In genomic region chr3:127734754-127735473, GRCh38 we compare ENCODE assay signal across 9 cellular contexts.
A peak's percentile ranks its signal among the peaks of the same experiment; 100 is the strongest.
DNase-seq lines count a peak whose midpoint lies in the region; ATAC-seq, FAIRE-seq and TF ChIP-seq lines count a peak whose summit lies in the region.
"Had no signal": no experiment of that assay in that cellular context is flagged by ENCODE, and none has a peak within 500 bp of the region (broad histone marks: within the 10 kb centered on the region; RNA-seq: fewer than 3 reads in every experiment).

No MANE protein-coding gene starts in this region.

- no peaks in the 10 kb centered on the region for H4K20me1 ChIP-seq in endothelial cell of umbilical vein (replicated peaks; ENCODE audit: control insufficient read depth, extremely low read depth, insufficient read depth, low read length)

- CTCF ChIA-PET in endothelial cell of umbilical vein (lab: Charles Lee), result interaction anchor here (1.1 to 2.2 kb wide), 4 partner anchors 18 to 44 kb away, joined by 3 to 7 read pairs (median 5); no protein-coding TSS in a partner anchor

- dilution Hi-C loops in endothelial cell of umbilical vein (cut with MboI; ENCODE audit: extremely low pct_ligation_motif_present, low sequenced_read_pairs), result no loop called here

- H3K4me3 ChIP-seq in endothelial cell of umbilical vein (replicated peaks in 1 of 3; ENCODE audit: insufficient read depth in 1 of 3, low read depth in 1 of 3, low read length in 3 of 3) (peak overlapping the region in 1 of 3 experiments; percentile 41), BE2C (ENCODE audit: low read depth, low read length) (no peak overlapping the region)

- intact Hi-C loops in endothelial cell of umbilical vein (cut with micrococcal nuclease), result loop anchor here (1.0 to 2.0 kb wide), 4 partner anchors 33 to 86 kb away; no protein-coding TSS in a partner anchor

- H2AFZ ChIP-seq in endothelial cell of umbilical vein (ENCODE audit: low read depth, low read length), result peak overlapping the region; percentile 21

- ATAC-seq in HG03097 (IDR thresholded peaks at IDR 0.05; ENCODE audit: low FRiP score, unreplicated experiment), result no peak

- H3K27me3 ChIP-seq in endothelial cell of umbilical vein (ENCODE audit: control insufficient read depth in 2 of 2, insufficient read depth in 2 of 2, low read length in 2 of 2) (no peaks in the 10 kb centered on the region), BE2C (no peaks in the 10 kb centered on the region)

- H3K4me2 ChIP-seq in endothelial cell of umbilical vein (ENCODE audit: insufficient read depth, low read length), result peak overlapping the region; percentile 87

- peak overlapping the region; percentile 91 for H3K27ac ChIP-seq in endothelial cell of umbilical vein (ENCODE audit: insufficient read depth, low read depth, low read length)

- no peaks in the 10 kb centered on the region for H3K36me3 ChIP-seq in endothelial cell of umbilical vein (ENCODE audit: control insufficient read depth in 2 of 2, extremely low read depth in 1 of 2, insufficient read depth in 2 of 2, low read length in 2 of 2)
- H3K36me3 ChIP-seq in BE2C, result no peaks in the 10 kb centered on the region

- peak; percentile 99 for DNase-seq in EL
- DNase-seq in OCI-M1 (lab: John Stamatoyannopoulos, UW), result peak; percentile 44
- DNase-seq in endothelial cell of umbilical vein (ENCODE audit: low read depth, low spot score), result peak; percentile 75
- peak; percentile 95 for DNase-seq in non-pigmented ciliary epithelial cell (ENCODE audit: low read depth)
- DNase-seq in BE2C, result no peak
- DNase-seq in central memory CD4-positive, alpha-beta T cell, result no peak
- no peak for DNase-seq in HuH-7 (ENCODE audit: low spot score)

- peak; percentile 97 for FAIRE-seq in endothelial cell of umbilical vein (lab: Jason Lieb, UNC)
- FAIRE-seq: islet of Langerhans had no signal

- BruUV-seq in endothelial cell of umbilical vein (replicated peaks; lab: Mats Ljungman, UMichigan), result TSS peak; percentile 94

- TF ChIP-seq CTCF in endothelial cell of umbilical vein (IDR thresholded peaks at IDR 0.05; ENCODE audit: extremely low read depth in 1 of 2, insufficient read depth in 1 of 2, low read depth in 1 of 2, low read length in 2 of 2) (no peak), BE2C (IDR thresholded peaks at IDR 0.05; ENCODE audit: low read depth, low read length) (no peak)

- H3K9ac ChIP-seq in endothelial cell of umbilical vein (replicated peaks; ENCODE audit: extremely low read depth, insufficient read depth, low read length), result peak overlapping the region; percentile 58

- peaks cover 43% of the 10 kb centered on the region for H3K4me1 ChIP-seq in endothelial cell of umbilical vein (ENCODE audit: control insufficient read depth, extremely low read depth, insufficient read depth, low read length)
- H3K4me1 ChIP-seq in BE2C, result no peaks in the 10 kb centered on the region; the same call in 1 of the 2 replicates

- H3K79me2 ChIP-seq in endothelial cell of umbilical vein (ENCODE audit: control insufficient read depth, insufficient read depth, low read length), result peaks cover 16% of the 10 kb centered on the region

- POLR2A ChIA-PET in endothelial cell of umbilical vein (lab: Charles Lee), result interaction anchor here (0.5 kb wide), 1 partner anchor 54 kb away, joined by 3 read pairs; no protein-coding TSS in a partner anchor

- H3K9me3 ChIP-seq in endothelial cell of umbilical vein (replicated peaks; ENCODE audit: control insufficient read depth, insufficient read depth, low read length), result no peaks in the 10 kb centered on the region
- H3K9me3 ChIP-seq in BE2C, result no peaks in the 10 kb centered on the region

- TF ChIP-seq POLR2A in endothelial cell of umbilical vein (IDR thresholded peaks at IDR 0.05; ENCODE audit: low read depth, low read length), result no peak

- H3K9me1 ChIP-seq in endothelial cell of umbilical vein (replicated peaks; ENCODE audit: control insufficient read depth, extremely low read depth, insufficient read depth, low read length), result no peaks in the 10 kb centered on the region

TF ChIP-seq in endothelial cell of umbilical vein, 7 proteins besides CTCF, POLR2A, EP300 and RAD21:
- TF ChIP-seq GATA2 (IDR thresholded peaks at IDR 0.05; ENCODE audit: insufficient read depth, insufficient read length, low read depth, low read length) (no peak), POLR2AphosphoS5 (IDR thresholded peaks at IDR 0.05; ENCODE audit: insufficient read depth, low read depth, low read length) (peak; percentile 46), FOS (IDR thresholded peaks at IDR 0.05; ENCODE audit: borderline replicate concordance, insufficient read depth, low read length) (peak; percentile 61)

Comparison
In these comparisons a context has a peak if more than half of its experiments do, and no peak if none do; other contexts are left out.
1. DNase-seq: peak in EL (single experiment), OCI-M1 (single experiment), endothelial cell of umbilical vein (single experiment) and non-pigmented ciliary epithelial cell (single experiment); none in BE2C (single experiment), central memory CD4-positive, alpha-beta T cell (single experiment) and HuH-7 (single experiment).